Comparison of ENCODE assay signal across 16 cellular contexts in the genomic region with DNA sequence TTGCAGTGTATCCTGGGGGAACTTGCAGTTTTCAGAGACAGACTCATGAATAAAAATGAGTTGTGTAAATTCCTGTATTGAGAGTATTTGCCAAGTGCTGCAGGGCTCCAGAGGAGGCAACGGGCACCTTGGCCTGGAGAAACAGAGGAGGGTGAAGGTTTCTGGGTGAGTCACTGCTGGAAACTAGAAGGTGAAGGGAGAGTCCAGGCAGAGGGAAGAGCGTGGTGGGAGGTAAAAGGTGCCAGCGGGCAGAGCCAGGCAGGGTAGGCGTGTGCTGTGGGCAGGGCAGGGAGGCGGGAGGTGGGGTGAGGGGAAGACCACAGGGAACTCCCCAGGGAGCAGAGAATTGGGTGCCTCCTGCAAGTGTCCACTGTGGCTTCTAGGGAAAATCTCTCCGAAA.
DNase-seq lines count a peak whose midpoint lies in the region; ATAC-seq, FAIRE-seq and TF ChIP-seq lines count a peak whose summit lies in the region.
"Had no signal": no experiment of that assay in that cellular context is flagged by ENCODE, and none has a peak within 500 bp of the region (broad histone marks: within the 10 kb centered on the region; RNA-seq: fewer than 3 reads in every experiment).

No MANE protein-coding gene starts in this region.

- peak; percentile 79 for DNase-seq in RWPE1 (ENCODE audit: low spot score)
- peak; percentile 18 for DNase-seq in small intestine
- no peak for DNase-seq in SHP77 treated with DMSO at 0.1 percent for 48 hours (lab: John Stamatoyannopoulos, UW)
- DNase-seq in frontal cortex (ENCODE audit: low spot score in 2 of 2) = no peak
- DNase-seq: activated B cell treated with CpG ODN at 0.5 μM for 24 hours; activated CD4-positive, alpha-beta memory T cell treated with anti-CD3 and anti-CD28 coated beads for 36 hours; activated naive CD4-positive, alpha-beta T cell treated with anti-CD3 and anti-CD28 coated beads for 36 hours; activated T-cell treated with anti-CD3 and anti-CD28 coated beads, Interleukin-2, amount 50 U/mL, for 1 hour; aorta; NCI-H1417 treated with DMSO at 0.1 percent for 48 hours; retina; stimulated activated CD4-positive, alpha-beta T cell treated with anti-CD3 and anti-CD28 coated beads, Interleukin-12 subunit alpha, Interleukin-12 subunit beta, amount 100 ng/mL, for 4 hours had no signal

- H3K4me1 ChIP-seq in HEK293 (ENCODE audit: control insufficient read depth, insufficient read depth, low read length) (no peaks in the 10 kb centered on the region), small intestine (ENCODE audit: control insufficient read depth in 2 of 2, insufficient read depth in 1 of 2, low read depth in 1 of 2, low read length in 1 of 2) (peaks cover 0 to 3% of the 10 kb centered on the region in 2 donors)

- H3K27ac ChIP-seq in HEK293 (ENCODE audit: extremely low read depth, low read depth, low read length) (no peak overlapping the region), RWPE1 (peak overlapping the region; percentile 71), small intestine (ENCODE audit: low read depth in 1 of 2, low read length in 1 of 2) (no peak overlapping the region)
- H3K27ac ChIP-seq: SK-N-MC had no signal

- H3K4me3 ChIP-seq in HEK293 (ENCODE audit: low read depth, low read length) = no peak overlapping the region
- no peak overlapping the region for H3K4me3 ChIP-seq in small intestine (ENCODE audit: low read depth in 1 of 2, low read length in 2 of 2)
- H3K4me3 ChIP-seq: SK-N-MC had no signal

- no peaks in the 10 kb centered on the region for H3K36me3 ChIP-seq in HEK293 (ENCODE audit: control insufficient read depth in 2 of 2, insufficient read depth in 1 of 2, low read length in 2 of 2)
- H3K36me3 ChIP-seq in small intestine (ENCODE audit: control insufficient read depth in 2 of 2, insufficient read depth in 2 of 2, low read length in 2 of 2) = no peaks in the 10 kb centered on the region

- WGBS in small intestine, 3 donors = 26 to 73% (median 52%) methylated on average over 6 of the region's 6 CpGs

- FAIRE-seq in small intestine (lab: Jason Lieb, UNC) (no peak), frontal cortex (lab: Jason Lieb, UNC) (no peak)

- CTCF ChIA-PET in HEK293 (lab: Yijun Ruan, JAX) (no interaction called here), RWPE1 (lab: Yijun Ruan, JAX) (no interaction called here)

- ATAC-seq in esophagus mucosa (peak; percentile 85), HG03442 (IDR thresholded peaks at IDR 0.05; ENCODE audit: unreplicated experiment) (no peak)

- no peaks in the 10 kb centered on the region for H3K9me3 ChIP-seq in HEK293 (ENCODE audit: control insufficient read depth, insufficient read depth, low read depth, low read length)
- H3K9me3 ChIP-seq in small intestine (ENCODE audit: control insufficient read depth, low read depth) = no peaks in the 10 kb centered on the region

- POLR2A ChIA-PET in HEK293 (lab: Yijun Ruan, JAX) (no interaction called here), RWPE1 (lab: Yijun Ruan, JAX; ENCODE audit: low non-redundant PET) (no interaction called here)

- H3K27me3 ChIP-seq in small intestine (ENCODE audit: control insufficient read depth in 2 of 2, insufficient read depth in 2 of 2, low read length in 2 of 2) = no peaks in the 10 kb centered on the region

- TF ChIP-seq CTCF in HEK293 (tag by site-specific recombination; IDR thresholded peaks at IDR 0.05) = no peak
- no peak for TF ChIP-seq CTCF in RWPE1 (conservative IDR thresholded peaks at IDR 0.05; ENCODE audit: low read depth)

TF ChIP-seq in HEK293, 187 proteins besides CTCF, POLR2A, EP300 and RAD21:
- TF ChIP-seq EGR2 (tag by site-specific recombination; IDR thresholded peaks at IDR 0.05; ENCODE audit: low read depth) (peak; percentile 83; the same call in 1 of the 2 replicates), ZNF138 (tag by site-specific recombination; IDR thresholded peaks at IDR 0.05; ENCODE audit: borderline replicate concordance) (no peak), SETDB1 (IDR thresholded peaks at IDR 0.05; ENCODE audit: insufficient read length, low read length) (no peak), ZFHX2 (tag by site-specific recombination; conservative IDR thresholded peaks at IDR 0.05) (peak; percentile 82), BCL11B (tag by site-specific recombination; IDR thresholded peaks at IDR 0.05; ENCODE audit: low read depth) (no peak)

Comparison
In these comparisons a context has a peak if more than half of its experiments do, and no peak if none do; other contexts are left out.
1. DNase-seq: peak in RWPE1 (single experiment) and small intestine (single experiment); none in SHP77 treated with DMSO at 0.1 percent for 48 hours (single experiment) and frontal cortex (0 of 2).